In genomic region chr7:112086496-112087254, GRCh38 we compare ENCODE assay signal across 1 cellular context.
TF ChIP-seq lines count a peak whose summit lies in the region.

No MANE protein-coding gene starts in this region.

TF ChIP-seq in HepG2, 621 proteins besides CTCF, POLR2A, EP300 and RAD21 (continued from another document and continues in another):
- TF ChIP-seq TFDP1 (CRISPR knock-in tag; IDR thresholded peaks at IDR 0.05; ENCODE audit: borderline replicate concordance) (peak; percentile 28; the same call in 1 of the 2 replicates), MXD4 (CRISPR knock-in tag; IDR thresholded peaks at IDR 0.05) (peak; percentile 45; the same call in 1 of the 2 replicates), EZH2 (conservative IDR thresholded peaks at IDR 0.05; ENCODE audit: low read depth, low read length) (no peak), BCL6 (CRISPR knock-in tag; IDR thresholded peaks at IDR 0.05) (peak; percentile 69; the same call in 1 of the 2 replicates), ZNF501 (CRISPR knock-in tag; IDR thresholded peaks at IDR 0.05) (no peak), ZNF572 (CRISPR knock-in tag; IDR thresholded peaks at IDR 0.05) (no peak), RBFOX2 (IDR thresholded peaks at IDR 0.05; ENCODE audit: low read depth, low read length) (no peak), ZNF589 (CRISPR knock-in tag; conservative IDR thresholded peaks at IDR 0.05) (no peak), CREB1 (IDR thresholded peaks at IDR 0.05) (peak; percentile 33; the same call in 1 of the 2 replicates), CREB1 (CRISPR knock-in tag; IDR thresholded peaks at IDR 0.05) (no peak; the same call in 1 of the 2 replicates), ETV5 (CRISPR knock-in tag; IDR thresholded peaks at IDR 0.05; ENCODE audit: borderline replicate concordance) (peak; percentile 65; the same call in 1 of the 2 replicates), ZMYM2 (CRISPR knock-in tag; IDR thresholded peaks at IDR 0.05) (no peak), HINFP (CRISPR knock-in tag; IDR thresholded peaks at IDR 0.05; ENCODE audit: low read depth) (no peak), HDAC1 (CRISPR knock-in tag; IDR thresholded peaks at IDR 0.05) (peak; percentile 50; the same call in 1 of the 2 replicates), YEATS2 (CRISPR knock-in tag; IDR thresholded peaks at IDR 0.05; ENCODE audit: borderline replicate concordance) (no peak), KMT2A (CRISPR knock-in tag; IDR thresholded peaks at IDR 0.05) (peak; percentile 58; the same call in 1 of the 2 replicates), ZBTB40 (IDR thresholded peaks at IDR 0.05) (no peak), ZBTB40 (CRISPR knock-in tag; IDR thresholded peaks at IDR 0.05) (no peak; the same call in 1 of the 2 replicates), ZNF503 (CRISPR knock-in tag; IDR thresholded peaks at IDR 0.05) (no peak), ZNF569 (CRISPR knock-in tag; IDR thresholded peaks at IDR 0.05; ENCODE audit: borderline replicate concordance) (no peak), MTF2 (CRISPR knock-in tag; IDR thresholded peaks at IDR 0.05; ENCODE audit: borderline replicate concordance) (no peak), ATM (IDR thresholded peaks at IDR 0.05; ENCODE audit: borderline replicate concordance) (no peak), XBP1 (CRISPR knock-in tag; IDR thresholded peaks at IDR 0.05) (no peak), PAWR (CRISPR knock-in tag; IDR thresholded peaks at IDR 0.05; ENCODE audit: borderline replicate concordance) (no peak), ZNF234 (CRISPR knock-in tag; conservative IDR thresholded peaks at IDR 0.05) (no peak), NR2C2 (CRISPR knock-in tag; IDR thresholded peaks at IDR 0.05; ENCODE audit: borderline replicate concordance) (no peak), SMC3 (IDR thresholded peaks at IDR 0.05; ENCODE audit: low read length) (no peak), NFATC3 (CRISPR knock-in tag; IDR thresholded peaks at IDR 0.05) (no peak), TBX2 (CRISPR knock-in tag; IDR thresholded peaks at IDR 0.05; ENCODE audit: borderline replicate concordance) (peak; percentile 79), SNAPC2 (CRISPR knock-in tag; IDR thresholded peaks at IDR 0.05) (no peak), ZNF83 (CRISPR knock-in tag; IDR thresholded peaks at IDR 0.05; ENCODE audit: borderline replicate concordance) (no peak), MLX (CRISPR knock-in tag; IDR thresholded peaks at IDR 0.05) (no peak), TBP (CRISPR knock-in tag; IDR thresholded peaks at IDR 0.05) (no peak), IRF2 (CRISPR knock-in tag; IDR thresholded peaks at IDR 0.05) (peak; percentile 61; the same call in 1 of the 2 replicates), ZNF124 (CRISPR knock-in tag; IDR thresholded peaks at IDR 0.05) (no peak), NR2F6 (IDR thresholded peaks at IDR 0.05) (no peak), NR2F6 (CRISPR knock-in tag; IDR thresholded peaks at IDR 0.05) (peak; percentile 34), CSRNP2 (CRISPR knock-in tag; conservative IDR thresholded peaks at IDR 0.05; ENCODE audit: low read depth) (no peak), IRX3 (CRISPR knock-in tag; IDR thresholded peaks at IDR 0.05; ENCODE audit: borderline replicate concordance, low read depth) (no peak), ZNF616 (CRISPR knock-in tag; IDR thresholded peaks at IDR 0.05; ENCODE audit: low read depth) (no peak), ZBTB2 (CRISPR knock-in tag; IDR thresholded peaks at IDR 0.05; ENCODE audit: low read depth) (no peak), ZNF44 (CRISPR knock-in tag; IDR thresholded peaks at IDR 0.05) (no peak), GATAD1 (CRISPR knock-in tag; IDR thresholded peaks at IDR 0.05) (no peak), ZNF772 (CRISPR knock-in tag; IDR thresholded peaks at IDR 0.05) (no peak; the same call in 1 of the 2 replicates), PRDM10 (CRISPR knock-in tag; IDR thresholded peaks at IDR 0.05; ENCODE audit: low read depth) (0 out of 2 replicates have a peak, but pooled peaks have one; percentile 41)
